9 cellular contexts compared by ENCODE assay signal in the genomic region with DNA sequence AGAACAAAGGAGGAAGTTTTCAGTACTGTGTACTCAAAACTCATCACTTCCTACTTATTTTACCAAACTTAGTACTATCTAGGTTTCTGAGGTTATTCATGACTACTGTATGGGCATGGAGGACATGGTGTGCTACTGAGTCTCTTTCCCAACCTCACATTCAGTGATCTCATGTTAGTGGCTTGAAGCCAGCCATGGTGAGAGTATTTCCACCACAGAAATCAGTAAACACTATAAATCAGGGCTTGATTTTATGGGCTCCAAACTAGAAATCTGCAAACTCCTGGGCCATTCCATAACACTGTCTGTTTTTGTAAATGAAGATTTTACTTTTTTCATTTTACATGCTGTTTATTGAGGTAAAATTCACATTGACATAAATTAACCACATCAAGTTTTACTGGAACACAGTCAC. TPM values are rescaled to one million over a fixed set of nuclear protein-coding genes. Genes with fewer than 3 reads are reported as not detected.
DNase-seq lines count a peak whose midpoint lies in the region; ATAC-seq, FAIRE-seq and TF ChIP-seq lines count a peak whose summit lies in the region.
"Had no signal": no experiment of that assay in that cellular context is flagged by ENCODE, and none has a peak within 500 bp of the region (broad histone marks: within the 10 kb centered on the region; RNA-seq: fewer than 3 reads in every experiment).

No MANE protein-coding gene starts in this region.

- H3K4me3 ChIP-seq in K562 (no peak overlapping the region), tibial nerve (no peak overlapping the region)
- H3K4me3 ChIP-seq: cardiac muscle cell had no signal

- peaks cover 11% of the 10 kb centered on the region for H3K9me1 ChIP-seq in K562 (ENCODE audit: control insufficient read depth, insufficient read depth, low read length)

- no peak for TF ChIP-seq EP300 in K562 (IDR thresholded peaks at IDR 0.05; ENCODE audit: low read length)
- TF ChIP-seq EP300 in tibial nerve (IDR thresholded peaks at IDR 0.05), result peak; percentile 57 to 95

- H3K36me3 ChIP-seq in K562 (ENCODE audit: control insufficient read depth, insufficient read depth, low read length) (peaks cover 22% of the 10 kb centered on the region; the same call in 2 of the 3 replicates), tibial nerve (no peaks in the 10 kb centered on the region)
- H3K36me3 ChIP-seq: cardiac muscle cell had no signal

- peaks cover 70% of the 10 kb centered on the region for H4K20me1 ChIP-seq in K562 (replicated peaks; ENCODE audit: control insufficient read depth, insufficient read depth, low read length)

- no TSS peak for BruUV-seq in K562 (replicated peaks; lab: Mats Ljungman, UMichigan)

- peaks cover 54% of the 10 kb centered on the region for H3K4me1 Mint-ChIP-seq in activated T-cell treated with anti-CD3 and anti-CD28 coated beads, Interleukin-2, amount 50 U/mL, for 4 hours (ENCODE audit: low read depth)

- TF ChIP-seq POLR2A in K562 (conservative IDR thresholded peaks at IDR 0.05), result no peak
- TF ChIP-seq POLR2A in tibial nerve (IDR thresholded peaks at IDR 0.05), result no peak

- intact Hi-C loops in K562 (cut with micrococcal nuclease), result no loop called here

- TF ChIP-seq CTCF in K562 (IDR thresholded peaks at IDR 0.05 in 2 of 3, conservative IDR thresholded peaks at IDR 0.05 in 1 of 3; ENCODE audit: insufficient read depth in 2 of 3, low read depth in 1 of 3, low read length in 3 of 3) (no peak), tibial nerve (IDR thresholded peaks at IDR 0.05) (no peak)

- H2AFZ ChIP-seq in K562 (ENCODE audit: low read depth, low read length), result no peak overlapping the region

- H3K36me3 Mint-ChIP-seq in activated T-cell treated with anti-CD3 and anti-CD28 coated beads, Interleukin-2, amount 50 U/mL, for 4 hours (ENCODE audit: insufficient read depth), result peaks cover 8% of the 10 kb centered on the region

- no peak overlapping the region for H3K4me3 Mint-ChIP-seq in activated T-cell treated with anti-CD3 and anti-CD28 coated beads, Interleukin-2, amount 50 U/mL, for 4 hours

- H3K27me3 Mint-ChIP-seq in activated T-cell treated with anti-CD3 and anti-CD28 coated beads, Interleukin-2, amount 50 U/mL, for 4 hours (ENCODE audit: low read depth), result no peaks in the 10 kb centered on the region

- no peak overlapping the region for H3K9ac ChIP-seq in K562 (ENCODE audit: insufficient read depth in 1 of 2, low read depth in 2 of 2, low read length in 2 of 2)

- in situ Hi-C loops in K562 (cut with MboI), result no loop called here

- CTCF ChIA-PET in K562 (lab: Yijun Ruan, JAX; ENCODE audit: low intra/inter-chr PET ratio), result no interaction called here

- POLR2A ChIA-PET in K562 (lab: Yijun Ruan, JAX), result interaction anchor here (1.6 to 2.8 kb wide), 2 partner anchors 8 to 10 kb away, joined by 6 to 11 read pairs; no protein-coding TSS in a partner anchor

- H3K9me3 Mint-ChIP-seq in activated T-cell treated with anti-CD3 and anti-CD28 coated beads, Interleukin-2, amount 50 U/mL, for 4 hours, result no peaks in the 10 kb centered on the region

- no peak for DNase-seq in activated T-cell treated with anti-CD3 and anti-CD28 coated beads, Interleukin-2, amount 50 U/mL, for 4 hours
- DNase-seq in activated T-cell treated with anti-CD3 and anti-CD28 coated beads, Interleukin-2, amount 50 U/mL, for 48 hours, result no peak
- DNase-seq in K562 (ENCODE audit: extremely low read depth in 1 of 4, low spot score in 3 of 4), result no peak
- DNase-seq in left lobe of liver (ENCODE audit: low spot score), result no peak
- peak in 1 of 2 donors; percentile 84 for DNase-seq in tibial nerve (ENCODE audit: low spot score in 2 of 2)
- no peak for DNase-seq in HTR-8/SVneo (ENCODE audit: insufficient read length, low spot score)
- DNase-seq in DMS53 (lab: John Stamatoyannopoulos, UW), result no peak
- DNase-seq in iPS-NIHi7 (ENCODE audit: extremely low spot score), result no peak

- no peaks in the 10 kb centered on the region for H3K27me3 ChIP-seq in K562 (ENCODE audit: control insufficient read depth in 2 of 2, insufficient read depth in 2 of 2, low read length in 2 of 2)
- H3K27me3 ChIP-seq in tibial nerve, result no peaks in the 10 kb centered on the region
- H3K27me3 ChIP-seq: cardiac muscle cell had no signal

- H3K4me1 ChIP-seq in K562 (replicated peaks in 1 of 2; ENCODE audit: control insufficient read depth in 2 of 2, insufficient read depth in 2 of 2, low read length in 2 of 2) (peaks cover 12 to 27% of the 10 kb centered on the region in 2 experiments; a peak in 4 of 5 replicates), tibial nerve (peaks cover 0 to 95% (median 46%) of the 10 kb centered on the region in 4 donors)

- peak; percentile 65 to 84 for ATAC-seq in activated T-cell treated with anti-CD3 and anti-CD28 coated beads, Interleukin-2, amount 50 U/mL, for 4 hours
- ATAC-seq in K562, result no peak
- ATAC-seq in left lobe of liver, result peak; percentile 71

- H3K27ac ChIP-seq in K562 (ENCODE audit: extremely low read depth, low read depth, low read length) (no peak overlapping the region), tibial nerve (peak overlapping the region; percentile 32 to 96 (median 82))
- H3K27ac ChIP-seq: cardiac muscle cell had no signal

- H3K4me2 ChIP-seq in K562 (ENCODE audit: insufficient read depth, low read length), result no peak overlapping the region

- H3K79me2 ChIP-seq in K562 (ENCODE audit: control insufficient read depth, insufficient read depth, low read length), result peaks cover 97% of the 10 kb centered on the region

- H3K9me3 ChIP-seq in K562 (replicated peaks; ENCODE audit: control insufficient read depth, insufficient read depth, low read depth, low read length) (no peaks in the 10 kb centered on the region), tibial nerve (no peaks in the 10 kb centered on the region)

- no peak for TF ChIP-seq RAD21 in K562 (CRISPR knock-in tag; conservative IDR thresholded peaks at IDR 0.05 in 1 of 2, IDR thresholded peaks at IDR 0.05 in 1 of 2)

- no peak for FAIRE-seq in K562 (lab: Jason Lieb, UNC)
- FAIRE-seq in HTR-8/SVneo (lab: Jason Lieb, UNC), result no peak

RNA-seq across cellular contexts. Expression of a gene that starts 19.7 kb away (rescaled TPM):
- 10 to 100 TPM; 17.4 to 19.5 (median 18.2) TPM for total RNA-seq in activated T-cell treated with anti-CD3 and anti-CD28 coated beads, Interleukin-2, amount 50 U/mL, for 4 hours
- 31.4 and 62.0 TPM in 2 replicates for total RNA-seq in K562 (2011; cell fraction: chromatin; rRNA removed; ENCODE audit: low replicate concordance)
- 34.2 and 40.0 TPM in 2 replicates for total RNA-seq in K562 (2011; cell fraction: nucleolus; rRNA removed)
- 27.1 and 33.1 TPM in 2 replicates for total RNA-seq in K562 (2011; cell fraction: nucleoplasm; rRNA removed)
- total RNA-seq in K562 (2014; rRNA removed) (12.9 and 15.2 TPM in 2 replicates), K562 (2014; rRNA removed; fragmentation: Illumina TruSeq; extraction: Trizol) (3.7 and 4.6 TPM in 2 replicates), K562 (2015; rRNA removed; fragmentation: Illumina TruSeq; extraction: Trizol) (7.1 and 7.5 TPM in 2 replicates), K562 (2021) (15.1 and 16.5 TPM in 2 replicates), left lobe of liver (6.0 TPM), tibial nerve (10 to 100 TPM in 2 of 4 donors, 1 to 10 TPM in 2; 6.1 to 14.2 (median 11.7) TPM)
- polyA plus RNA-seq in K562 (2011; rRNA removed) (5.6 and 6.1 TPM in 2 replicates), K562 (2014; fragmentation: Illumina TruSeq; extraction: Trizol) (6.2 and 8.4 TPM in 2 replicates), K562 (2014; fragmentation: Nextera tagmentation; extraction: Ambion mirVana) (under 1 TPM; 0.71 to 0.86 TPM), K562 (2014; rRNA removed) (8.4 and 9.0 TPM in 2 replicates)
- polyA plus RNA-seq in K562 (2011; cell fraction: cytosol; rRNA removed), result 5.8 and 11.0 TPM in 2 replicates
- polyA plus RNA-seq in K562 (2011; cell fraction: nucleus; rRNA removed), result 6.6 and 9.2 TPM in 2 replicates
- polyA plus RNA-seq in K562 (2012), result 5.5 and 7.2 TPM in 2 replicates
- 5.4 and 10.0 TPM in 2 replicates for polyA minus RNA-seq in K562 (2011; rRNA and poly(A)+ RNA removed)
- polyA minus RNA-seq in K562 (2011; cell fraction: cytosol; rRNA and poly(A)+ RNA removed), result 10.9 and 11.5 TPM in 2 replicates
- polyA minus RNA-seq in K562 (2011; cell fraction: nucleus; rRNA and poly(A)+ RNA removed), result 13.2 and 20.2 TPM in 2 replicates

RNA-seq across cellular contexts. Expression of a gene that starts 36.1 kb away (rescaled TPM):
- 10 to 100 TPM; 48.1 to 48.5 (median 48.1) TPM for total RNA-seq in activated T-cell treated with anti-CD3 and anti-CD28 coated beads, Interleukin-2, amount 50 U/mL, for 4 hours
- 132 and 248 TPM in 2 replicates for total RNA-seq in K562 (2011; cell fraction: chromatin; rRNA removed; ENCODE audit: low replicate concordance)
- total RNA-seq in K562 (2011; cell fraction: nucleolus; rRNA removed), result 136 and 163 TPM in 2 replicates
- total RNA-seq in K562 (2011; cell fraction: nucleoplasm; rRNA removed), result 156 and 184 TPM in 2 replicates
- total RNA-seq in K562 (2014; rRNA removed), result 18.5 and 24.4 TPM in 2 replicates
- total RNA-seq in K562 (2014; rRNA removed; fragmentation: Illumina TruSeq; extraction: Trizol), result 27.8 and 28.4 TPM in 2 replicates
- total RNA-seq in K562 (2015; rRNA removed; fragmentation: Illumina TruSeq; extraction: Trizol), result 25.7 and 27.3 TPM in 2 replicates
- 40.1 and 44.5 TPM in 2 replicates for total RNA-seq in K562 (2021)
- polyA plus RNA-seq in K562 (2011; rRNA removed), result 28.0 and 40.1 TPM in 2 replicates
- polyA plus RNA-seq in K562 (2011; cell fraction: cytosol; rRNA removed), result 41.7 and 60.4 TPM in 2 replicates
- 28.4 and 51.0 TPM in 2 replicates for polyA plus RNA-seq in K562 (2011; cell fraction: nucleus; rRNA removed)
- 23.2 and 28.7 TPM in 2 replicates for polyA plus RNA-seq in K562 (2012)
- 31.3 and 34.3 TPM in 2 replicates for polyA plus RNA-seq in K562 (2014; fragmentation: Illumina TruSeq; extraction: Trizol)
- polyA plus RNA-seq in K562 (2014; fragmentation: Nextera tagmentation; extraction: Ambion mirVana), result 10 to 100 TPM; 15.0 to 16.1 TPM
- polyA plus RNA-seq in K562 (2014; rRNA removed), result 19.3 and 29.4 TPM in 2 replicates
- polyA minus RNA-seq in K562 (2011; rRNA and poly(A)+ RNA removed), result 54.7 and 61.3 TPM in 2 replicates
- polyA minus RNA-seq in K562 (2011; cell fraction: cytosol; rRNA and poly(A)+ RNA removed), result 47.2 and 51.0 TPM in 2 replicates
- 20.2 and 28.9 TPM in 2 replicates for polyA minus RNA-seq in K562 (2011; cell fraction: nucleus; rRNA and poly(A)+ RNA removed)
- total RNA-seq in left lobe of liver, result 22.9 TPM
- total RNA-seq in tibial nerve, result 10 to 100 TPM; 24.9 to 29.5 (median 28.0) TPM

RNA-seq across cellular contexts. Expression of a gene that starts 51.6 kb away (rescaled TPM):
- total RNA-seq in activated T-cell treated with anti-CD3 and anti-CD28 coated beads, Interleukin-2, amount 50 U/mL, for 4 hours, result 10 to 100 TPM; 55.3 to 60.2 (median 60.2) TPM
- total RNA-seq in K562 (2011; cell fraction: chromatin; rRNA removed; ENCODE audit: low replicate concordance), result 167 and 203 TPM in 2 replicates
- total RNA-seq in K562 (2011; cell fraction: nucleolus; rRNA removed), result 137 and 142 TPM in 2 replicates
- 167 and 208 TPM in 2 replicates for total RNA-seq in K562 (2011; cell fraction: nucleoplasm; rRNA removed)
- 55.3 and 63.3 TPM in 2 replicates for total RNA-seq in K562 (2014; rRNA removed)
- total RNA-seq in K562 (2014; rRNA removed; fragmentation: Illumina TruSeq; extraction: Trizol), result 102 and 109 TPM in 2 replicates
- 110 and 114 TPM in 2 replicates for total RNA-seq in K562 (2015; rRNA removed; fragmentation: Illumina TruSeq; extraction: Trizol)
- total RNA-seq in K562 (2021), result 72.5 and 72.7 TPM in 2 replicates
- 95.0 and 107 TPM in 2 replicates for polyA plus RNA-seq in K562 (2011; rRNA removed)
- 60.8 and 84.9 TPM in 2 replicates for polyA plus RNA-seq in K562 (2011; cell fraction: cytosol; rRNA removed)
- 50.6 and 64.0 TPM in 2 replicates for polyA plus RNA-seq in K562 (2011; cell fraction: nucleus; rRNA removed)
- polyA plus RNA-seq in K562 (2012), result 67.5 and 69.7 TPM in 2 replicates
- polyA plus RNA-seq in K562 (2014; fragmentation: Illumina TruSeq; extraction: Trizol), result 85.6 and 113 TPM in 2 replicates
- polyA plus RNA-seq in K562 (2014; fragmentation: Nextera tagmentation; extraction: Ambion mirVana), result 100 to 1,000 TPM; 233 to 265 TPM
- 105 and 122 TPM in 2 replicates for polyA plus RNA-seq in K562 (2014; rRNA removed)
- polyA minus RNA-seq in K562 (2011; rRNA and poly(A)+ RNA removed), result 61.4 and 64.6 TPM in 2 replicates
- 24.3 and 33.3 TPM in 2 replicates for polyA minus RNA-seq in K562 (2011; cell fraction: cytosol; rRNA and poly(A)+ RNA removed)
- polyA minus RNA-seq in K562 (2011; cell fraction: nucleus; rRNA and poly(A)+ RNA removed), result 24.4 and 40.8 TPM in 2 replicates
- 37.9 TPM for total RNA-seq in left lobe of liver
- 100 to 1,000 TPM; 105 to 175 (median 132) TPM for total RNA-seq in tibial nerve

RNA-seq across cellular contexts. Expression of a gene that starts 52.6 kb away (rescaled TPM):
- total RNA-seq in activated T-cell treated with anti-CD3 and anti-CD28 coated beads, Interleukin-2, amount 50 U/mL, for 4 hours, result under 1 TPM; 0.27 to 0.89 (median 0.45) TPM
- total RNA-seq in K562 (2011; cell fraction: chromatin; rRNA removed; ENCODE audit: low replicate concordance), result 5.1 and 6.9 TPM in 2 replicates
- total RNA-seq in K562 (2011; cell fraction: nucleolus; rRNA removed), result 3.9 and 5.3 TPM in 2 replicates
- total RNA-seq in K562 (2011; cell fraction: nucleoplasm; rRNA removed), result 4.2 and 4.7 TPM in 2 replicates
- 0.77 and 4.3 TPM in 2 replicates for total RNA-seq in K562 (2014; rRNA removed)
- 1.2 and 1.4 TPM in 2 replicates for total RNA-seq in K562 (2014; rRNA removed; fragmentation: Illumina TruSeq; extraction: Trizol)
- total RNA-seq in K562 (2015; rRNA removed; fragmentation: Illumina TruSeq; extraction: Trizol), result 0.90 and 1.6 TPM in 2 replicates
- total RNA-seq in K562 (2021), result 1.4 and 2.1 TPM in 2 replicates
- 1.5 and 1.8 TPM in 2 replicates for polyA plus RNA-seq in K562 (2011; rRNA removed)
- polyA plus RNA-seq in K562 (2011; cell fraction: cytosol; rRNA removed), result 0.72 and 2.6 TPM in 2 replicates
- polyA plus RNA-seq in K562 (2011; cell fraction: nucleus; rRNA removed), result 2.2 and 2.6 TPM in 2 replicates
- polyA plus RNA-seq in K562 (2012), result 1.3 and 1.4 TPM in 2 replicates
- polyA plus RNA-seq in K562 (2014; fragmentation: Illumina TruSeq; extraction: Trizol), result 0.77 and 2.4 TPM in 2 replicates
- under 1 TPM; 0.35 to 0.44 TPM for polyA plus RNA-seq in K562 (2014; fragmentation: Nextera tagmentation; extraction: Ambion mirVana)
- polyA plus RNA-seq in K562 (2014; rRNA removed), result 1.9 and 3.3 TPM in 2 replicates
- 0.78 and 4.0 TPM in 2 replicates for polyA minus RNA-seq in K562 (2011; rRNA and poly(A)+ RNA removed)
- 1.2 and 2.3 TPM in 2 replicates for polyA minus RNA-seq in K562 (2011; cell fraction: cytosol; rRNA and poly(A)+ RNA removed)
- 0.89 and 0.94 TPM in 2 replicates for polyA minus RNA-seq in K562 (2011; cell fraction: nucleus; rRNA and poly(A)+ RNA removed)
- 6.0 TPM for total RNA-seq in left lobe of liver
- 1 to 10 TPM; 3.3 to 7.3 (median 3.6) TPM for total RNA-seq in tibial nerve
